Comparison of ENCODE assay signal across 1 cellular context in genomic region chrX:44873415-44874270, GRCh38.
TF ChIP-seq lines count a peak whose summit lies in the region.

No MANE protein-coding gene starts in this region.

TF ChIP-seq in HepG2, 621 proteins besides CTCF, POLR2A, EP300 and RAD21 (continued from another document and continues in another):
- TF ChIP-seq UBTF (CRISPR knock-in tag; IDR thresholded peaks at IDR 0.05) (peak; percentile 35; the same call in 1 of the 2 replicates), KDM3A (CRISPR knock-in tag; IDR thresholded peaks at IDR 0.05; ENCODE audit: low read depth) (no peak), MXD1 (CRISPR knock-in tag; IDR thresholded peaks at IDR 0.05) (no peak), JUN (CRISPR knock-in tag; IDR thresholded peaks at IDR 0.05) (no peak), CERS6 (CRISPR knock-in tag; IDR thresholded peaks at IDR 0.05) (no peak), PTBP1 (IDR thresholded peaks at IDR 0.05; ENCODE audit: low read depth, low read length, poor library complexity, severe bottlenecking) (no peak), GATAD1 (CRISPR knock-in tag; IDR thresholded peaks at IDR 0.05) (no peak), ZNF557 (CRISPR knock-in tag; IDR thresholded peaks at IDR 0.05) (no peak), HCFC1 (IDR thresholded peaks at IDR 0.05; ENCODE audit: low read depth, low read length) (no peak), ZNF770 (CRISPR knock-in tag; IDR thresholded peaks at IDR 0.05) (no peak), MYPOP (CRISPR knock-in tag; IDR thresholded peaks at IDR 0.05) (no peak), NFYC (CRISPR knock-in tag; IDR thresholded peaks at IDR 0.05) (no peak), ZNF18 (CRISPR knock-in tag; IDR thresholded peaks at IDR 0.05; ENCODE audit: insufficient replicate concordance) (no peak), GABPA (IDR thresholded peaks at IDR 0.05; ENCODE audit: low read depth, low read length) (no peak), GABPA (CRISPR knock-in tag; IDR thresholded peaks at IDR 0.05; ENCODE audit: low read depth) (no peak), FLYWCH1 (CRISPR knock-in tag; IDR thresholded peaks at IDR 0.05) (no peak), HOXA7 (CRISPR knock-in tag; IDR thresholded peaks at IDR 0.05) (no peak), SRSF1 (optimal IDR thresholded peaks at IDR 0.05; ENCODE audit: low read depth, low read length) (peak; percentile 18), ZNF121 (CRISPR knock-in tag; IDR thresholded peaks at IDR 0.05) (no peak), POLR2AphosphoS2 (IDR thresholded peaks at IDR 0.05; ENCODE audit: low read depth, low read length) (no peak), ZNF687 (CRISPR knock-in tag; IDR thresholded peaks at IDR 0.05) (peak; percentile 28; the same call in 1 of the 2 replicates), GPBP1L1 (CRISPR knock-in tag; IDR thresholded peaks at IDR 0.05) (no peak), ASH2L (IDR thresholded peaks at IDR 0.05; ENCODE audit: insufficient read length, low read depth, low read length) (peak; percentile 56), ADNP (CRISPR knock-in tag; IDR thresholded peaks at IDR 0.05) (no peak), SRSF9 (IDR thresholded peaks at IDR 0.05; ENCODE audit: borderline replicate concordance, insufficient read depth, low read depth, low read length, poor library complexity, severe bottlenecking) (no peak), NKX3-1 (CRISPR knock-in tag; IDR thresholded peaks at IDR 0.05) (no peak), ATM (IDR thresholded peaks at IDR 0.05; ENCODE audit: borderline replicate concordance) (no peak), ZBED4 (CRISPR knock-in tag; IDR thresholded peaks at IDR 0.05; ENCODE audit: borderline replicate concordance) (no peak), STAT6 (CRISPR knock-in tag; IDR thresholded peaks at IDR 0.05; ENCODE audit: borderline replicate concordance) (no peak), MLLT10 (CRISPR knock-in tag; IDR thresholded peaks at IDR 0.05) (no peak), SP140L (CRISPR knock-in tag; IDR thresholded peaks at IDR 0.05; ENCODE audit: borderline replicate concordance) (no peak), ZNF710 (CRISPR knock-in tag; IDR thresholded peaks at IDR 0.05; ENCODE audit: borderline replicate concordance) (no peak), CBX1 (IDR thresholded peaks at IDR 0.05; ENCODE audit: low read depth) (no peak)
